In the genomic region with DNA sequence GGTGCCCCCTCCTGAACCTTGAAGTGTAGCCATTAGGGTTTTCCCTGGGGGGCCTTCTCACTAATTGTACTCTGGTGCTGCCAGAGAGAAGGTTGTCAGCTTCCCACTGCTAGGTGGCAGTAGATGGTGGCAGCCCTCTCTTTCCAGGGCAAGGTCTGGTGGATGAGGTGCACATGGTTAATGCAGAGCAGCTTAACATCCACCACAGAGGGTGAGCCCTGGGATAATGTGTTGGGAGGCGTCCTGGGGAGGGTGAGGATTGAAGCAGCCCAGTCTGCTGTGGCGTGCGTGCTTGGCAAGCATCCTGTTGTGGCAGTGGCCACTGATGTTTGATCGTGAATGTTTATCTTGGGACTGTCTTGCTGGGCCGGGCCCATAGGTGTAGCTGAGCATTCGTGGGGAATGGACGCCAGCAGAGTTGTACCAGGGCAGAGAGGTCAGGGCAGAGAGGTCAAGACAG, we compare ENCODE assay signal across 8 cellular contexts. TPM values are rescaled to one million over a fixed set of nuclear protein-coding genes. Genes with fewer than 3 reads are reported as not detected.
DNase-seq lines count a peak whose midpoint lies in the region; ATAC-seq and TF ChIP-seq lines count a peak whose summit lies in the region.

No MANE protein-coding gene starts in this region.

- H3K9me2 ChIP-seq in OCI-LY1 (ENCODE audit: low read depth, low read length): no peaks in the 10 kb centered on the region

- no CpG with 5 or more reads among the region's 7 CpGs for WGBS in neuronal stem cell (ENCODE audit: extremely low coverage in 2 of 2, insufficient read length in 2 of 2, insufficient replicate concordance in 1 of 2), 2 donors

- DNase-seq in BE2C (no peak), dorsolateral prefrontal cortex (no peak), neuronal stem cell (ENCODE audit: low spot score) (no peak), NCI-H774 (lab: John Stamatoyannopoulos, UW) (no peak), NCI-H2029 (lab: John Stamatoyannopoulos, UW) (no peak), foreskin fibroblast (no peak)

- no peak overlapping the region for H2BK120ac ChIP-seq in neuronal stem cell (ENCODE audit: low read depth, low read length)

- peak overlapping the region; percentile 86 for H3K27ac ChIP-seq in OCI-LY1 (ENCODE audit: low read depth, low read length, poor library complexity, severe bottlenecking)
- H3K27ac ChIP-seq in dorsolateral prefrontal cortex: peak overlapping the region in 58 of 59 donors; percentile 26 to 99 (median 96)
- no peak overlapping the region for H3K27ac ChIP-seq in neuronal stem cell (replicated peaks; ENCODE audit: low read length)

- H3K4me1 ChIP-seq in BE2C: peaks cover 29% of the 10 kb centered on the region
- peaks cover 73% of the 10 kb centered on the region for H3K4me1 ChIP-seq in OCI-LY1 (ENCODE audit: insufficient read depth, low read length, severe bottlenecking)
- H3K4me1 ChIP-seq in neuronal stem cell (ENCODE audit: control insufficient read depth in 2 of 2, insufficient read depth in 1 of 2, low read depth in 1 of 2, low read length in 2 of 2): peaks cover 46 to 61% of the 10 kb centered on the region in 2 donors

- no peak overlapping the region for H3K4me3 ChIP-seq in BE2C (ENCODE audit: low read depth, low read length)
- H3K4me3 ChIP-seq in OCI-LY1 (ENCODE audit: low read depth, low read length, poor library complexity, severe bottlenecking): peak overlapping the region; percentile 92
- H3K4me3 ChIP-seq in dorsolateral prefrontal cortex: peak overlapping the region in 12 of 59 donors; percentile 6 to 97 (median 16)
- no peak overlapping the region for H3K4me3 ChIP-seq in neuronal stem cell (ENCODE audit: low read length in 2 of 2)
- no peak overlapping the region for H3K4me3 ChIP-seq in foreskin fibroblast (ENCODE audit: low read depth in 1 of 2, low read length in 2 of 2)

- H3K9me3 ChIP-seq in BE2C (no peaks in the 10 kb centered on the region), OCI-LY1 (ENCODE audit: low read length) (no peaks in the 10 kb centered on the region), neuronal stem cell (replicated peaks in 1 of 2; ENCODE audit: control insufficient read depth in 2 of 2, insufficient read depth in 1 of 2, low read depth in 1 of 2, low read length in 2 of 2) (no peaks in the 10 kb centered on the region)

- H3K4me2 ChIP-seq in OCI-LY1 (ENCODE audit: low read length) (peak overlapping the region; percentile 92), neuronal stem cell (ENCODE audit: insufficient read depth, low read length, poor library complexity, severe bottlenecking) (no peak overlapping the region)

- H3K18ac ChIP-seq in neuronal stem cell (ENCODE audit: low read length): no peak overlapping the region

- H4K91ac ChIP-seq in neuronal stem cell (ENCODE audit: low read depth, low read length, poor library complexity): no peak overlapping the region

- no peak overlapping the region for H2BK12ac ChIP-seq in neuronal stem cell (ENCODE audit: low read length)

- H2BK15ac ChIP-seq in neuronal stem cell (ENCODE audit: low read length): no peak overlapping the region

- no peaks in the 10 kb centered on the region for H3K27me3 ChIP-seq in BE2C
- no peaks in the 10 kb centered on the region for H3K27me3 ChIP-seq in OCI-LY1 (ENCODE audit: insufficient read depth, low read length)
- no peaks in the 10 kb centered on the region for H3K27me3 ChIP-seq in dorsolateral prefrontal cortex
- no peaks in the 10 kb centered on the region for H3K27me3 ChIP-seq in neuronal stem cell (ENCODE audit: control insufficient read depth in 3 of 3, insufficient read depth in 3 of 3, low read depth in 1 of 3, low read length in 3 of 3)

- no peak overlapping the region for H3K14ac ChIP-seq in neuronal stem cell (ENCODE audit: low read length)

- H2BK5ac ChIP-seq in neuronal stem cell (ENCODE audit: low read length): no peak overlapping the region

- H3F3A ChIP-seq in OCI-LY1 (ENCODE audit: insufficient read depth, low read length): no peaks in the 10 kb centered on the region

- H4K20me1 ChIP-seq in OCI-LY1 (ENCODE audit: insufficient read depth, low read length): no peaks in the 10 kb centered on the region

- H4K8ac ChIP-seq in neuronal stem cell (ENCODE audit: low read depth, low read length): no peak overlapping the region

- TF ChIP-seq CTCF in BE2C (IDR thresholded peaks at IDR 0.05; ENCODE audit: low read depth, low read length) (peak; percentile 38), OCI-LY1 (IDR thresholded peaks at IDR 0.05; ENCODE audit: low read length) (peak; percentile 36), dorsolateral prefrontal cortex (IDR thresholded peaks at IDR 0.05 in 54 of 56, conservative IDR thresholded peaks at IDR 0.05 in 2 of 56; ENCODE audit: low read depth in 1 of 56, partially characterized antibody in 56 of 56) (peak in 29 of 56 donors; percentile 6 to 41 (median 24)), foreskin fibroblast (IDR thresholded peaks at IDR 0.05; ENCODE audit: low read depth, low read length) (no peak)

- no peak overlapping the region for H3K4ac ChIP-seq in neuronal stem cell (ENCODE audit: low read length)

- no peak for ATAC-seq in HG03378 (IDR thresholded peaks at IDR 0.05; ENCODE audit: unreplicated experiment)

- no peak overlapping the region for H2AK5ac ChIP-seq in neuronal stem cell (ENCODE audit: low read depth, low read length)

- peaks cover 45% of the 10 kb centered on the region for H3K36me3 ChIP-seq in BE2C
- H3K36me3 ChIP-seq in OCI-LY1 (ENCODE audit: insufficient read depth, low read length): peaks cover 70% of the 10 kb centered on the region
- peaks cover 49 to 93% of the 10 kb centered on the region in 2 donors for H3K36me3 ChIP-seq in neuronal stem cell (replicated peaks in 1 of 2; ENCODE audit: control insufficient read depth in 2 of 2, insufficient read depth in 2 of 2, low read length in 2 of 2)

- intact Hi-C loops in dorsolateral prefrontal cortex (cut with DNase I): loop anchor here (5.0 kb wide), 3 partner anchors 88 to 143 kb away; partner anchors contain the start of genes COQ8B (in 2 of the 2) and ITPKC (in 2 of the 2)

- H3K23ac ChIP-seq in neuronal stem cell (ENCODE audit: low read depth, low read length, poor library complexity): no peak overlapping the region

- H3K79me1 ChIP-seq in neuronal stem cell (ENCODE audit: low read depth, low read length): peaks cover 33% of the 10 kb centered on the region

- H3K9ac ChIP-seq in OCI-LY1 (ENCODE audit: low read length) (peak overlapping the region; percentile 61; the same call in 1 of the 2 replicates), neuronal stem cell (ENCODE audit: low read depth, low read length, poor library complexity) (peak overlapping the region; percentile 79)

- H3K79me2 ChIP-seq in OCI-LY1 (ENCODE audit: insufficient read depth, low read length): peaks cover 32% of the 10 kb centered on the region

- H2AFZ ChIP-seq in OCI-LY1 (ENCODE audit: low read length): no peak overlapping the region
- H2AFZ ChIP-seq in neuronal stem cell (ENCODE audit: low read length): no peak overlapping the region

RNA-seq across cellular contexts. Expression of gene EGLN2, which starts 5.8 kb away (rescaled TPM):
- polyA plus RNA-seq in BE2C (2012; ENCODE audit: insufficient read depth, insufficient read length, low read depth): 287 TPM
- 100 to 1,000 TPM in 69 of 120 experiments, 10 to 100 TPM in 51; 73.7 to 138 (median 102) TPM for total RNA-seq in dorsolateral prefrontal cortex
- 66.3 TPM for polyA plus RNA-seq in neuronal stem cell (2013, experiment 1 of 2)
- polyA plus RNA-seq in neuronal stem cell (2013, experiment 2 of 2): 59.8 TPM

RNA-seq across cellular contexts. Expression of gene RAB4B, which starts 26.8 kb away (rescaled TPM):
- polyA plus RNA-seq in BE2C (2012; ENCODE audit: insufficient read depth, insufficient read length, low read depth): 18.6 TPM
- total RNA-seq in dorsolateral prefrontal cortex: 100 to 1,000 TPM in 6 of 120 experiments, 10 to 100 TPM in 114; 42.2 to 113 (median 77.4) TPM
- polyA plus RNA-seq in neuronal stem cell (2013, experiment 1 of 2): 15.1 TPM
- 14.9 TPM for polyA plus RNA-seq in neuronal stem cell (2013, experiment 2 of 2)

RNA-seq across cellular contexts. Expression of gene MIA, which starts 29.5 kb away (rescaled TPM):
- not detected for polyA plus RNA-seq in BE2C (2012; ENCODE audit: insufficient read depth, insufficient read length, low read depth)
- total RNA-seq in dorsolateral prefrontal cortex: 10 to 100 TPM in 4 of 120 experiments, 1 to 10 TPM in 53, not detected in 63; 1.4 to 14.0 (median 2.9) TPM
- polyA plus RNA-seq in neuronal stem cell (2013, experiment 1 of 2): 0.15 TPM
- 0.32 TPM for polyA plus RNA-seq in neuronal stem cell (2013, experiment 2 of 2)

RNA-seq across cellular contexts. Expression of gene CYP2A6, which starts 45.4 kb away (rescaled TPM):
- not detected for polyA plus RNA-seq in BE2C (2012; ENCODE audit: insufficient read depth, insufficient read length, low read depth)
- total RNA-seq in dorsolateral prefrontal cortex: 1 to 10 TPM in 5 of 120 experiments, under 1 TPM in 20, not detected in 95; 0.18 to 1.7 (median 0.63) TPM
- polyA plus RNA-seq in neuronal stem cell (2013, experiment 1 of 2): 0.07 TPM
- 0.03 TPM for polyA plus RNA-seq in neuronal stem cell (2013, experiment 2 of 2)

RNA-seq across cellular contexts. Expression of gene SNRPA, which starts 53.8 kb away (rescaled TPM):
- polyA plus RNA-seq in BE2C (2012; ENCODE audit: insufficient read depth, insufficient read length, low read depth): 73.9 TPM
- total RNA-seq in dorsolateral prefrontal cortex: 10 to 100 TPM; 22.7 to 66.6 (median 39.6) TPM
- polyA plus RNA-seq in neuronal stem cell (2013, experiment 1 of 2): 346 TPM
- polyA plus RNA-seq in neuronal stem cell (2013, experiment 2 of 2): 347 TPM
